In the genomic region with DNA sequence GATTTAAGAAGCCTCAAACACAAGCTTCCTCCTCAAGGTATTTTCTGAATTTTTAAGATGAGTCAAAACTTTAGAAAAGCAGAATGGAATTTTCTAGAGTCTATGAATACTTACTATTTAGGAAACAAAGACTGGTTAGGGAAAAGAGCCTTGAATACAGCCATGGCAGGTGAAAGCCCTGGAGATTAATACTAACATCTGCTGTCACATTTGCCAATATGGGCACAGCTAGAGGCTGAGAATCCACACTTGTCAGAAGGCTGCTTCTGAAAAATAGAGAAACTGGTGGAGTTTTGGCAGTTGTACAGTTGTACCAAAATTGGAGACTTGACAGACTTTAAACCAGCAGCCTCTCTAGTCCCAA, we compare ENCODE assay signal across 1 cellular context.
TF ChIP-seq lines count a peak whose summit lies in the region.

No MANE protein-coding gene starts in this region.

TF ChIP-seq in HepG2, 621 proteins besides CTCF, POLR2A, EP300 and RAD21 (continued from another document):
- TF ChIP-seq MAFF (IDR thresholded peaks at IDR 0.05; ENCODE audit: low read depth, low read length): no peak
- TF ChIP-seq, protein P1, sequence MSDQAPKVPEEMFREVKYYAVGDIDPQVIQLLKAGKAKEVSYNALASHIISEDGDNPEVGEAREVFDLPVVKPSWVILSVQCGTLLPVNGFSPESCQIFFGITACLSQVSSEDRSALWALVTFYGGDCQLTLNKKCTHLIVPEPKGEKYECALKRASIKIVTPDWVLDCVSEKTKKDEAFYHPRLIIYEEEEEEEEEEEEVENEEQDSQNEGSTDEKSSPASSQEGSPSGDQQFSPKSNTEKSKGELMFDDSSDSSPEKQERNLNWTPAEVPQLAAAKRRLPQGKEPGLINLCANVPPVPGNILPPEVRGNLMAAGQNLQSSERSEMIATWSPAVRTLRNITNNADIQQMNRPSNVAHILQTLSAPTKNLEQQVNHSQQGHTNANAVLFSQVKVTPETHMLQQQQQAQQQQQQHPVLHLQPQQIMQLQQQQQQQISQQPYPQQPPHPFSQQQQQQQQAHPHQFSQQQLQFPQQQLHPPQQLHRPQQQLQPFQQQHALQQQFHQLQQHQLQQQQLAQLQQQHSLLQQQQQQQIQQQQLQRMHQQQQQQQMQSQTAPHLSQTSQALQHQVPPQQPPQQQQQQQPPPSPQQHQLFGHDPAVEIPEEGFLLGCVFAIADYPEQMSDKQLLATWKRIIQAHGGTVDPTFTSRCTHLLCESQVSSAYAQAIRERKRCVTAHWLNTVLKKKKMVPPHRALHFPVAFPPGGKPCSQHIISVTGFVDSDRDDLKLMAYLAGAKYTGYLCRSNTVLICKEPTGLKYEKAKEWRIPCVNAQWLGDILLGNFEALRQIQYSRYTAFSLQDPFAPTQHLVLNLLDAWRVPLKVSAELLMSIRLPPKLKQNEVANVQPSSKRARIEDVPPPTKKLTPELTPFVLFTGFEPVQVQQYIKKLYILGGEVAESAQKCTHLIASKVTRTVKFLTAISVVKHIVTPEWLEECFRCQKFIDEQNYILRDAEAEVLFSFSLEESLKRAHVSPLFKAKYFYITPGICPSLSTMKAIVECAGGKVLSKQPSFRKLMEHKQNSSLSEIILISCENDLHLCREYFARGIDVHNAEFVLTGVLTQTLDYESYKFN (CRISPR knock-in tag; conservative IDR thresholded peaks at IDR 0.05): peak; percentile 10; the same call in 1 of the 2 replicates
- peak; percentile 4; the same call in 1 of the 2 replicates for TF ChIP-seq RXRB (CRISPR knock-in tag; IDR thresholded peaks at IDR 0.05; ENCODE audit: borderline replicate concordance)
- no peak for TF ChIP-seq RORA (CRISPR knock-in tag; IDR thresholded peaks at IDR 0.05)
